In the genomic region with DNA sequence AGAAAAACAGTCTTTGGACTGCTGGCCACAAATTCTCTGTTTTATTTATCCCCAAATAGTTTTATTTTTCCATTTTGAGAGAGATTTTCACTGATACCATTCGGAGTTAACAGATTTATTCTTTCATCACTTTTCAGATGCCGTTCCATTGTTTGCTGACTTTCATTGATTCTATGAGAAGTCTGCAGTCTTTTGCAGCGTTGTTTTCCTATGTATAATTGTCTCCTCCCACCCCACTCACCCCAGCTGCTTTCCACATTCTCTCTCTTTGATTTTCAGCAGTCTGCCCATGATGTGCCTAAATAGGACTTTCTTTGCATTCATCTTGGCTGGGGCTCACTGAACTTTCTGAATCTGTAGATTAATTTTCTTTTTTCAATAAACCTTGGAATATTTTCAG, we compare ENCODE assay signal across 1 cellular context.
A peak's percentile ranks its signal among the peaks of the same experiment; 100 is the strongest.
TF ChIP-seq lines count a peak whose summit lies in the region.

No MANE protein-coding gene starts in this region.

TF ChIP-seq in HEK293, 187 proteins besides CTCF, POLR2A, EP300 and RAD21 (continued from another document):
- TF ChIP-seq, protein P1, sequence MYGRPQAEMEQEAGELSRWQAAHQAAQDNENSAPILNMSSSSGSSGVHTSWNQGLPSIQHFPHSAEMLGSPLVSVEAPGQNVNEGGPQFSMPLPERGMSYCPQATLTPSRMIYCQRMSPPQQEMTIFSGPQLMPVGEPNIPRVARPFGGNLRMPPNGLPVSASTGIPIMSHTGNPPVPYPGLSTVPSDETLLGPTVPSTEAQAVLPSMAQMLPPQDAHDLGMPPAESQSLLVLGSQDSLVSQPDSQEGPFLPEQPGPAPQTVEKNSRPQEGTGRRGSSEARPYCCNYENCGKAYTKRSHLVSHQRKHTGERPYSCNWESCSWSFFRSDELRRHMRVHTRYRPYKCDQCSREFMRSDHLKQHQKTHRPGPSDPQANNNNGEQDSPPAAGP (tag by site-specific recombination; IDR thresholded peaks at IDR 0.05) = no peak
- TF ChIP-seq ZBTB1 (tag by site-specific recombination; IDR thresholded peaks at IDR 0.05) = no peak
- no peak for TF ChIP-seq ZBTB8A (tag by site-specific recombination; IDR thresholded peaks at IDR 0.05)
- no peak for TF ChIP-seq ZNF175 (tag by site-specific recombination; IDR thresholded peaks at IDR 0.05)
- no peak for TF ChIP-seq ZNF623 (tag by site-specific recombination; IDR thresholded peaks at IDR 0.05)
- no peak for TF ChIP-seq ZNF433 (tag by site-specific recombination; IDR thresholded peaks at IDR 0.05; ENCODE audit: low read depth)
- no peak for TF ChIP-seq ZNF335 (tag by site-specific recombination; conservative IDR thresholded peaks at IDR 0.05)
- TF ChIP-seq SETDB1 (IDR thresholded peaks at IDR 0.05; ENCODE audit: insufficient read length, low read length) = peak; percentile 89
- TF ChIP-seq ZNF558 (tag by site-specific recombination; IDR thresholded peaks at IDR 0.05) = peak; percentile 88
- peak; percentile 24; the same call in 1 of the 2 replicates for TF ChIP-seq KLF8 (tag by site-specific recombination; IDR thresholded peaks at IDR 0.05)
- 0 out of 2 replicates have a peak, but pooled peaks have one; percentile 23 for TF ChIP-seq RBAK (tag by site-specific recombination; IDR thresholded peaks at IDR 0.05)
- TF ChIP-seq, protein P2, sequence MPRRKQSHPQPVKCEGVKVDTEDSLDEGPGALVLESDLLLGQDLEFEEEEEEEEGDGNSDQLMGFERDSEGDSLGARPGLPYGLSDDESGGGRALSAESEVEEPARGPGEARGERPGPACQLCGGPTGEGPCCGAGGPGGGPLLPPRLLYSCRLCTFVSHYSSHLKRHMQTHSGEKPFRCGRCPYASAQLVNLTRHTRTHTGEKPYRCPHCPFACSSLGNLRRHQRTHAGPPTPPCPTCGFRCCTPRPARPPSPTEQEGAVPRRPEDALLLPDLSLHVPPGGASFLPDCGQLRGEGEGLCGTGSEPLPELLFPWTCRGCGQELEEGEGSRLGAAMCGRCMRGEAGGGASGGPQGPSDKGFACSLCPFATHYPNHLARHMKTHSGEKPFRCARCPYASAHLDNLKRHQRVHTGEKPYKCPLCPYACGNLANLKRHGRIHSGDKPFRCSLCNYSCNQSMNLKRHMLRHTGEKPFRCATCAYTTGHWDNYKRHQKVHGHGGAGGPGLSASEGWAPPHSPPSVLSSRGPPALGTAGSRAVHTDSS (tag by site-specific recombination; IDR thresholded peaks at IDR 0.05) = no peak
- no peak for TF ChIP-seq ZNF350 (tag by site-specific recombination; IDR thresholded peaks at IDR 0.05)
- TF ChIP-seq, protein P3, sequence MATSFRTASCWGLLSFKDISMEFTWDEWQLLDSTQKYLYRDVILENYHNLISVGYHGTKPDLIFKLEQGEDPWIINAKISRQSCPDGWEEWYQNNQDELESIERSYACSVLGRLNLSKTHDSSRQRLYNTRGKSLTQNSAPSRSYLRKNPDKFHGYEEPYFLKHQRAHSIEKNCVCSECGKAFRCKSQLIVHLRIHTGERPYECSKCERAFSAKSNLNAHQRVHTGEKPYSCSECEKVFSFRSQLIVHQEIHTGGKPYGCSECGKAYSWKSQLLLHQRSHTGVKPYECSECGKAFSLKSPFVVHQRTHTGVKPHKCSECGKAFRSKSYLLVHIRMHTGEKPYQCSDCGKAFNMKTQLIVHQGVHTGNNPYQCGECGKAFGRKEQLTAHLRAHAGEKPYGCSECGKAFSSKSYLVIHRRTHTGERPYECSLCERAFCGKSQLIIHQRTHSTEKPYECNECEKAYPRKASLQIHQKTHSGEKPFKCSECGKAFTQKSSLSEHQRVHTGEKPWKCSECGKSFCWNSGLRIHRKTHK (tag by site-specific recombination; IDR thresholded peaks at IDR 0.05) = peak; percentile 25; the same call in 1 of the 2 replicates
- no peak for TF ChIP-seq ZBTB48 (tag by site-specific recombination; IDR thresholded peaks at IDR 0.05)
- no peak for TF ChIP-seq SALL2 (tag by site-specific recombination; IDR thresholded peaks at IDR 0.05; ENCODE audit: borderline replicate concordance)
- TF ChIP-seq, protein P4, sequence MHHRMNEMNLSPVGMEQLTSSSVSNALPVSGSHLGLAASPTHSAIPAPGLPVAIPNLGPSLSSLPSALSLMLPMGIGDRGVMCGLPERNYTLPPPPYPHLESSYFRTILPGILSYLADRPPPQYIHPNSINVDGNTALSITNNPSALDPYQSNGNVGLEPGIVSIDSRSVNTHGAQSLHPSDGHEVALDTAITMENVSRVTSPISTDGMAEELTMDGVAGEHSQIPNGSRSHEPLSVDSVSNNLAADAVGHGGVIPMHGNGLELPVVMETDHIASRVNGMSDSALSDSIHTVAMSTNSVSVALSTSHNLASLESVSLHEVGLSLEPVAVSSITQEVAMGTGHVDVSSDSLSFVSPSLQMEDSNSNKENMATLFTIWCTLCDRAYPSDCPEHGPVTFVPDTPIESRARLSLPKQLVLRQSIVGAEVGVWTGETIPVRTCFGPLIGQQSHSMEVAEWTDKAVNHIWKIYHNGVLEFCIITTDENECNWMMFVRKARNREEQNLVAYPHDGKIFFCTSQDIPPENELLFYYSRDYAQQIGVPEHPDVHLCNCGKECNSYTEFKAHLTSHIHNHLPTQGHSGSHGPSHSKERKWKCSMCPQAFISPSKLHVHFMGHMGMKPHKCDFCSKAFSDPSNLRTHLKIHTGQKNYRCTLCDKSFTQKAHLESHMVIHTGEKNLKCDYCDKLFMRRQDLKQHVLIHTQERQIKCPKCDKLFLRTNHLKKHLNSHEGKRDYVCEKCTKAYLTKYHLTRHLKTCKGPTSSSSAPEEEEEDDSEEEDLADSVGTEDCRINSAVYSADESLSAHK (tag by site-specific recombination; IDR thresholded peaks at IDR 0.05) = no peak
- TF ChIP-seq ZNF585B (tag by site-specific recombination; IDR thresholded peaks at IDR 0.05) = peak; percentile 22; the same call in 1 of the 2 replicates
- TF ChIP-seq ZNF423 (tag by site-specific recombination; IDR thresholded peaks at IDR 0.05) = no peak
- TF ChIP-seq ZFP41 (tag by site-specific recombination; IDR thresholded peaks at IDR 0.05; ENCODE audit: borderline replicate concordance) = no peak
- TF ChIP-seq ZNF626 (tag by site-specific recombination; IDR thresholded peaks at IDR 0.05) = peak; percentile 97
- TF ChIP-seq ZIC2 (tag by site-specific recombination; IDR thresholded peaks at IDR 0.05) = no peak
- no peak for TF ChIP-seq ZNF664 (tag by site-specific recombination; IDR thresholded peaks at IDR 0.05)
- peak; percentile 95 for TF ChIP-seq ZNF133 (tag by site-specific recombination; IDR thresholded peaks at IDR 0.05)
- TF ChIP-seq GLIS1 (tag by site-specific recombination; IDR thresholded peaks at IDR 0.05) = no peak
- TF ChIP-seq, protein P5, sequence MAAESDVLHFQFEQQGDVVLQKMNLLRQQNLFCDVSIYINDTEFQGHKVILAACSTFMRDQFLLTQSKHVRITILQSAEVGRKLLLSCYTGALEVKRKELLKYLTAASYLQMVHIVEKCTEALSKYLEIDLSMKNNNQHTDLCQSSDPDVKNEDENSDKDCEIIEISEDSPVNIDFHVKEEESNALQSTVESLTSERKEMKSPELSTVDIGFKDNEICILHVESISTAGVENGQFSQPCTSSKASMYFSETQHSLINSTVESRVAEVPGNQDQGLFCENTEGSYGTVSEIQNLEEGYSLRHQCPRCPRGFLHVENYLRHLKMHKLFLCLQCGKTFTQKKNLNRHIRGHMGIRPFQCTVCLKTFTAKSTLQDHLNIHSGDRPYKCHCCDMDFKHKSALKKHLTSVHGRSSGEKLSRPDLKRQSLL (tag by site-specific recombination; IDR thresholded peaks at IDR 0.05) = no peak
- TF ChIP-seq ZNF548 (tag by site-specific recombination; IDR thresholded peaks at IDR 0.05) = no peak
- TF ChIP-seq ZNF184 (tag by site-specific recombination; IDR thresholded peaks at IDR 0.05) = 0 out of 2 replicates have a peak, but pooled peaks have one; percentile 63
- TF ChIP-seq, protein P6, sequence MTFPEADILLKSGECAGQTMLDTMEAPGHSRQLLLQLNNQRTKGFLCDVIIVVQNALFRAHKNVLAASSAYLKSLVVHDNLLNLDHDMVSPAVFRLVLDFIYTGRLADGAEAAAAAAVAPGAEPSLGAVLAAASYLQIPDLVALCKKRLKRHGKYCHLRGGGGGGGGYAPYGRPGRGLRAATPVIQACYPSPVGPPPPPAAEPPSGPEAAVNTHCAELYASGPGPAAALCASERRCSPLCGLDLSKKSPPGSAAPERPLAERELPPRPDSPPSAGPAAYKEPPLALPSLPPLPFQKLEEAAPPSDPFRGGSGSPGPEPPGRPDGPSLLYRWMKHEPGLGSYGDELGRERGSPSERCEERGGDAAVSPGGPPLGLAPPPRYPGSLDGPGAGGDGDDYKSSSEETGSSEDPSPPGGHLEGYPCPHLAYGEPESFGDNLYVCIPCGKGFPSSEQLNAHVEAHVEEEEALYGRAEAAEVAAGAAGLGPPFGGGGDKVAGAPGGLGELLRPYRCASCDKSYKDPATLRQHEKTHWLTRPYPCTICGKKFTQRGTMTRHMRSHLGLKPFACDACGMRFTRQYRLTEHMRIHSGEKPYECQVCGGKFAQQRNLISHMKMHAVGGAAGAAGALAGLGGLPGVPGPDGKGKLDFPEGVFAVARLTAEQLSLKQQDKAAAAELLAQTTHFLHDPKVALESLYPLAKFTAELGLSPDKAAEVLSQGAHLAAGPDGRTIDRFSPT (tag by site-specific recombination; IDR thresholded peaks at IDR 0.05) = no peak
- TF ChIP-seq ZNF610 (tag by site-specific recombination; IDR thresholded peaks at IDR 0.05; ENCODE audit: borderline replicate concordance) = peak; percentile 71; the same call in 1 of the 2 replicates
- peak; percentile 75 for TF ChIP-seq ZNF529 (tag by site-specific recombination; IDR thresholded peaks at IDR 0.05; ENCODE audit: insufficient replicate concordance)
- 0 out of 2 replicates have a peak, but pooled peaks have one; percentile 23 for TF ChIP-seq ZNF549 (tag by site-specific recombination; IDR thresholded peaks at IDR 0.05)
- no peak for TF ChIP-seq ZNF138 (tag by site-specific recombination; IDR thresholded peaks at IDR 0.05; ENCODE audit: borderline replicate concordance)
- TF ChIP-seq ZNF155 (tag by site-specific recombination; IDR thresholded peaks at IDR 0.05) = no peak
- TF ChIP-seq, protein P7, sequence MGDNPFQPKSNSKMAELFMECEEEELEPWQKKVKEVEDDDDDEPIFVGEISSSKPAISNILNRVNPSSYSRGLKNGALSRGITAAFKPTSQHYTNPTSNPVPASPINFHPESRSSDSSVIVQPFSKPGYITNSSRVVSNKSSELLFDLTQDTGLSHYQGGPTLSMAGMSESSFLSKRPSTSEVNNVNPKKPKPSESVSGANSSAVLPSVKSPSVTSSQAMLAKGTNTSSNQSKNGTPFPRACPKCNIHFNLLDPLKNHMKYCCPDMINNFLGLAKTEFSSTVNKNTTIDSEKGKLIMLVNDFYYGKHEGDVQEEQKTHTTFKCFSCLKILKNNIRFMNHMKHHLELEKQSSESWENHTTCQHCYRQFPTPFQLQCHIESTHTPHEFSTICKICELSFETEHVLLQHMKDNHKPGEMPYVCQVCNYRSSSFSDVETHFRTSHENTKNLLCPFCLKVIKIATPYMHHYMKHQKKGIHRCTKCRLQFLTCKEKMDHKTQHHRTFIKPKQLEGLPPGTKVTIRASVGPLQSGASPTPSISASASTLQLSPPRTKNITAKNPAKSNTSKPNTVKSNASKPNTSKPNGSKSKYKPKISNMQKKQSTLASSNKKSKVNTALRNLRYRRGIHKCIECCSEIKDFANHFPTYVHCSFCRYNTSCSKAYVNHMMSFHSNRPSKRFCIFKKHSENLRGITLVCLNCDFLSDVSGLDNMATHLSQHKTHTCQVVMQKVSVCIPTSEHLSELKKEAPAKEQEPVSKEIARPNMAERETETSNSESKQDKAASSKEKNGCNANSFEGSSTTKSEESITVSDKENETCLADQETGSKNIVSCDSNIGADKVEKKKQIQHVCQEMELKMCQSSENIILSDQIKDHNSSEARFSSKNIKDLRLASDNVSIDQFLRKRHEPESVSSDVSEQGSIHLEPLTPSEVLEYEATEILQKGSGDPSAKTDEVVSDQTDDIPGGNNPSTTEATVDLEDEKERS (tag by site-specific recombination; IDR thresholded peaks at IDR 0.05) = peak; percentile 84
- TF ChIP-seq TRIM28 (IDR thresholded peaks at IDR 0.05; ENCODE audit: borderline replicate concordance, low read length) = peak; percentile 81; the same call in 1 of the 2 replicates
